ENCODE assay signal across 21 cellular contexts in the genomic region with DNA sequence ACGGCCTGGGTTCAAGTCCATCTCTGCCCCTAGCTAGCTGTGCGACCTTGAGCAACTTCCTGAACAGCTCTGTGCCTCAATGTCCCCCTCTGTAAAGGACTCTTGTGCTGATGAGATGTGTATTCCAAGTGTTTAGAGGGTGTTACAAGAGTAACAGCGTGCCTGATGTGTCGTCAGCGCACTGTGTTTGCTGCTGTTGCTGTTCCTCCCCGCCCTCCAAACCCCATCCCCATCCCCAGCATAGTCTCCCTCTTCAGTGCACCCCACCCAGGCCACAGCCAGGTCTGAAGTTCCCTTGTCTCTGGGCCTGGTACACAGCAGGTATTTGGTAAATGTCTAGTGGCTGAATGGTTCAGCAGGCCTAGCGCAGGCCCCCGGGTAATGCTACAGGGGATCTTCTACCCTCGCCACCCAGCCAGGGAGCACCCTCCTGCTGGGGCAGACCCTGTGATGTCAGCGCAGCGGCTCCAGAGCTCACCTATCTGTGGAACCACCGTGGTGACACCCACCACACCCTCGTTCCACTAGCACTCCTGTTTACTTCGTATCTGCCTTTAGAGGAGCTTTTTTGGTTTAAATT. TPM values are rescaled to one million over a fixed set of nuclear protein-coding genes. Genes with fewer than 3 reads are reported as not detected.
DNase-seq lines count a peak whose midpoint lies in the region; ATAC-seq, FAIRE-seq and TF ChIP-seq lines count a peak whose summit lies in the region.
"Had no signal": no experiment of that assay in that cellular context is flagged by ENCODE, and none has a peak within 500 bp of the region (broad histone marks: within the 10 kb centered on the region; RNA-seq: fewer than 3 reads in every experiment).

No MANE protein-coding gene starts in this region.

- H3K4me1 ChIP-seq in heart left ventricle: peaks cover 0 to 53% (median 26%) of the 10 kb centered on the region in 12 donors
- peaks cover 33% of the 10 kb centered on the region for H3K4me1 ChIP-seq in SJSA1 (replicated peaks)
- H3K4me1 ChIP-seq in kidney (ENCODE audit: control insufficient read depth in 1 of 2, insufficient read depth in 1 of 2, low read depth in 1 of 2, low read length in 2 of 2): peaks cover 8 to 22% of the 10 kb centered on the region in 2 donors

- intact Hi-C loops in cardiac septum (cut with DNase I): no loop called here
- intact Hi-C loops in heart left ventricle (cut with DNase I): no loop called here
- intact Hi-C loops in kidney (cut with DNase I): no loop called here

- ATAC-seq in heart left ventricle: no peak
- no peak for ATAC-seq in activated T-cell treated with anti-CD3 and anti-CD28 coated beads, Interleukin-2, amount 50 U/mL, for 4 hours

- no peak for TF ChIP-seq CTCF in heart left ventricle (IDR thresholded peaks at IDR 0.05)
- TF ChIP-seq CTCF in kidney (IDR thresholded peaks at IDR 0.05; ENCODE audit: borderline replicate concordance, extremely low read depth, insufficient read depth): no peak

- WGBS in heart left ventricle, 4 donors: 89 to 91% (median 89%) methylated on average over 14 of the region's 14 CpGs

- FAIRE-seq in urothelium cell line (lab: Jason Lieb, UNC) (peak; percentile 88), kidney (lab: Jason Lieb, UNC) (no peak)
- FAIRE-seq: GM18507, H54 had no signal

- H3K36me3 ChIP-seq in heart left ventricle (peaks cover 0 to 36% (median 5%) of the 10 kb centered on the region in 9 donors), SJSA1 (peaks cover 4% of the 10 kb centered on the region; the same call in 1 of the 2 replicates), kidney (ENCODE audit: control insufficient read depth in 1 of 2, insufficient read depth in 2 of 2, low read length in 2 of 2) (no peaks in the 10 kb centered on the region)

- H3K9ac ChIP-seq in kidney (ENCODE audit: low read length in 2 of 2): no peak overlapping the region
- H3K9ac ChIP-seq: KMS-11 had no signal

- H3K27me3 Mint-ChIP-seq in activated T-cell treated with anti-CD3 and anti-CD28 coated beads, Interleukin-2, amount 50 U/mL, for 4 hours (ENCODE audit: low read depth): no peaks in the 10 kb centered on the region
- H3K27me3 Mint-ChIP-seq: IgD-negative memory B cell had no signal

- no peaks in the 10 kb centered on the region for H3K9me3 ChIP-seq in heart left ventricle
- peaks cover 3% of the 10 kb centered on the region; the same call in 1 of the 2 replicates for H3K9me3 ChIP-seq in SJSA1 (replicated peaks)
- H3K9me3 ChIP-seq in kidney (ENCODE audit: control insufficient read depth in 1 of 2, low read length in 2 of 2): no peaks in the 10 kb centered on the region

- no peak overlapping the region for H3K4me3 Mint-ChIP-seq in activated T-cell treated with anti-CD3 and anti-CD28 coated beads, Interleukin-2, amount 50 U/mL, for 4 hours
- H3K4me3 Mint-ChIP-seq: IgD-negative memory B cell had no signal

- no peaks in the 10 kb centered on the region for H3K9me3 Mint-ChIP-seq in activated T-cell treated with anti-CD3 and anti-CD28 coated beads, Interleukin-2, amount 50 U/mL, for 4 hours
- H3K9me3 Mint-ChIP-seq: IgD-negative memory B cell had no signal

- no peaks in the 10 kb centered on the region for H3K27me3 ChIP-seq in heart left ventricle
- no peaks in the 10 kb centered on the region for H3K27me3 ChIP-seq in SJSA1 (replicated peaks)

- H3K27ac ChIP-seq in heart left ventricle: peak overlapping the region in 2 of 12 donors; percentile 16 to 46
- peak overlapping the region; percentile 42; the same call in 1 of the 2 replicates for H3K27ac ChIP-seq in SJSA1
- no peak overlapping the region for H3K27ac ChIP-seq in kidney (ENCODE audit: low read depth in 2 of 2, low read length in 2 of 2)
- H3K27ac ChIP-seq: KMS-11, PC-9 had no signal

- DNase-seq in cardiac septum (ENCODE audit: low spot score): peak; percentile 17
- DNase-seq in heart left ventricle: no peak
- DNase-seq in SJSA1 (ENCODE audit: low read depth in 1 of 2, low spot score in 2 of 2): no peak
- peak; percentile 37 for DNase-seq in islet precursor cell
- DNase-seq in urothelium cell line (ENCODE audit: low spot score): no peak
- DNase-seq in OCI-M1 (lab: John Stamatoyannopoulos, UW): no peak
- no peak for DNase-seq in kidney
- DNase-seq in activated T-cell treated with anti-CD3 and anti-CD28 coated beads, Interleukin-2, amount 50 U/mL, for 4 hours: no peak
- DNase-seq: MM.1S; NCI-H2029; NCI-H446 treated with DMSO at 0.1 percent for 48 hours; NCI-H526; NCI-H82; NK-92 treated with Interleukin-12 subunit alpha and Interleukin-12 subunit beta, amount 100 ng/mL, for 24 hours; PC-9; SHP77 had no signal

- no peak for TF ChIP-seq POLR2A in heart left ventricle (IDR thresholded peaks at IDR 0.05)

- no peaks in the 10 kb centered on the region for H3K36me3 Mint-ChIP-seq in activated T-cell treated with anti-CD3 and anti-CD28 coated beads, Interleukin-2, amount 50 U/mL, for 4 hours (ENCODE audit: insufficient read depth)

- H3K4me3 ChIP-seq in heart left ventricle: no peak overlapping the region
- no peak overlapping the region for H3K4me3 ChIP-seq in SJSA1
- H3K4me3 ChIP-seq in kidney (ENCODE audit: low read length in 2 of 2): no peak overlapping the region
- H3K4me3 ChIP-seq: PC-9 had no signal

- H3K4me1 Mint-ChIP-seq in activated T-cell treated with anti-CD3 and anti-CD28 coated beads, Interleukin-2, amount 50 U/mL, for 4 hours (ENCODE audit: low read depth): peaks cover 25% of the 10 kb centered on the region

RNA-seq across cellular contexts. Expression of a gene that starts 10.3 kb away (rescaled TPM):
- total RNA-seq in cardiac septum (89.6 TPM), heart left ventricle (100 to 1,000 TPM in 1 of 9 donors, 10 to 100 TPM in 8; 48.3 to 187 (median 75.0) TPM), kidney (65.2 TPM)
- polyA plus RNA-seq in heart left ventricle (10 to 100 TPM; 50.1 to 60.4 TPM), kidney (ENCODE audit: insufficient read depth, low read depth, low replicate concordance) (39.3 TPM)
- total RNA-seq in SJSA1 (2014; rRNA removed; shearing (Covaris generic)): 5.5 and 6.3 TPM in 2 replicates
- 10 to 100 TPM; 14.2 to 17.6 (median 14.8) TPM for total RNA-seq in activated T-cell treated with anti-CD3 and anti-CD28 coated beads, Interleukin-2, amount 50 U/mL, for 4 hours

RNA-seq across cellular contexts. Expression of a gene that starts 45.1 kb away (rescaled TPM):
- not detected for total RNA-seq in cardiac septum
- total RNA-seq in heart left ventricle: 1 to 10 TPM in 1 of 9 donors, under 1 TPM in 3, not detected in 5; 0.21 to 1.7 (median 0.61) TPM
- polyA plus RNA-seq in heart left ventricle: under 1 TPM in 1 of 2 donors, not detected in 1; 0.46 TPM
- 1.4 TPM in 1 of 2 replicates, not detected in the other for total RNA-seq in SJSA1 (2014; rRNA removed; shearing (Covaris generic))
- 0.79 TPM for total RNA-seq in kidney
- not detected for polyA plus RNA-seq in kidney (ENCODE audit: insufficient read depth, low read depth, low replicate concordance)
- total RNA-seq in activated T-cell treated with anti-CD3 and anti-CD28 coated beads, Interleukin-2, amount 50 U/mL, for 4 hours: under 1 TPM in 2 of 3 donors, not detected in 1; 0.79 to 0.82 TPM
- total RNA-seq: RPMI7951 had no signal

Comparison
In these comparisons a context has a peak if more than half of its experiments do, and no peak if none do; other contexts are left out.
1. DNase-seq: peak in cardiac septum (single experiment) and islet precursor cell (single experiment); none in heart left ventricle (0 of 5), SJSA1 (0 of 2), urothelium cell line (single experiment), OCI-M1 (single experiment), kidney (single experiment) and activated T-cell treated with anti-CD3 and anti-CD28 coated beads, Interleukin-2, amount 50 U/mL, for 4 hours (single experiment).